8 cellular contexts compared by ENCODE assay signal in genomic region chr16:84277244-84277823, GRCh38. TPM values are rescaled to one million over a fixed set of nuclear protein-coding genes. Genes with fewer than 3 reads are reported as not detected.
DNase-seq lines count a peak whose midpoint lies in the region; ATAC-seq and TF ChIP-seq lines count a peak whose summit lies in the region.

No MANE protein-coding gene starts in this region.

- H3K4me1 Mint-ChIP-seq in T-helper 2 cell treated with Interferon-gamma antibody and Interleukin-4, amounts not matched to agents 5 μg/mL and 100 μg/mL, for 36 hours (ENCODE audit: low read depth), result no peaks in the 10 kb centered on the region

- no peaks in the 10 kb centered on the region for H3K4me1 ChIP-seq in DND-41 (ENCODE audit: insufficient read depth, low read length)
- H3K4me1 ChIP-seq in ascending aorta, result no peaks in the 10 kb centered on the region

- ATAC-seq in DND-41 (ENCODE audit: insufficient read depth, low read depth) (peak; percentile 82), HG03342 (IDR thresholded peaks at IDR 0.05; ENCODE audit: unreplicated experiment) (no peak), HG02610 (IDR thresholded peaks at IDR 0.05; ENCODE audit: unreplicated experiment) (no peak)

- no peak overlapping the region for H2AFZ ChIP-seq in DND-41 (ENCODE audit: low read depth, low read length)

- H3K27me3 ChIP-seq in DND-41 (ENCODE audit: insufficient read depth, low read length, poor library complexity), result no peaks in the 10 kb centered on the region
- no peaks in the 10 kb centered on the region for H3K27me3 ChIP-seq in ascending aorta

- no peaks in the 10 kb centered on the region for H3K9me3 ChIP-seq in DND-41 (ENCODE audit: insufficient read depth, low read length, severe bottlenecking)
- no peaks in the 10 kb centered on the region for H3K9me3 ChIP-seq in ascending aorta

- H3K36me3 ChIP-seq in DND-41 (ENCODE audit: insufficient read depth, low read length), result no peaks in the 10 kb centered on the region
- no peaks in the 10 kb centered on the region for H3K36me3 ChIP-seq in ascending aorta

- no peak overlapping the region for H3K27ac ChIP-seq in DND-41 (ENCODE audit: low read length)
- no peak overlapping the region for H3K27ac ChIP-seq in ascending aorta

- H3K4me3 Mint-ChIP-seq in T-helper 2 cell treated with Interferon-gamma antibody and Interleukin-4, amounts not matched to agents 5 μg/mL and 100 μg/mL, for 36 hours, result no peak overlapping the region

- H3K27me3 Mint-ChIP-seq in T-helper 2 cell treated with Interferon-gamma antibody and Interleukin-4, amounts not matched to agents 5 μg/mL and 100 μg/mL, for 36 hours (ENCODE audit: low read depth), result no peaks in the 10 kb centered on the region

- TF ChIP-seq CTCF in DND-41 (IDR thresholded peaks at IDR 0.05; ENCODE audit: borderline replicate concordance, extremely low read depth, low read length, poor library complexity, severe bottlenecking) (peak; percentile 86), ascending aorta (IDR thresholded peaks at IDR 0.05) (peak; percentile 66 to 77 (median 69))

- no peaks in the 10 kb centered on the region for H3K36me3 Mint-ChIP-seq in T-helper 2 cell treated with Interferon-gamma antibody and Interleukin-4, amounts not matched to agents 5 μg/mL and 100 μg/mL, for 36 hours (ENCODE audit: low read depth)

- no peak overlapping the region for H3K4me3 ChIP-seq in DND-41 (ENCODE audit: low read depth in 1 of 2, low read length in 2 of 2)
- no peak overlapping the region for H3K4me3 ChIP-seq in ascending aorta

- H3K9me3 Mint-ChIP-seq in T-helper 2 cell treated with Interferon-gamma antibody and Interleukin-4, amounts not matched to agents 5 μg/mL and 100 μg/mL, for 36 hours, result no peaks in the 10 kb centered on the region

- no peaks in the 10 kb centered on the region for H4K20me1 ChIP-seq in DND-41 (ENCODE audit: insufficient read depth, low read length)

- intact Hi-C loops in ascending aorta (cut with DNase I), result loop anchor here (1.0 kb wide), 1 partner anchor 31 kb away; no protein-coding TSS in a partner anchor

- no peak overlapping the region for H3K4me2 ChIP-seq in DND-41 (ENCODE audit: insufficient read depth, low read length)

- no peaks in the 10 kb centered on the region for H3K79me2 ChIP-seq in DND-41 (ENCODE audit: insufficient read depth, low read length)

- H3K27ac Mint-ChIP-seq in T-helper 2 cell treated with Interferon-gamma antibody and Interleukin-4, amounts not matched to agents 5 μg/mL and 100 μg/mL, for 36 hours, result no peak overlapping the region

- peak; percentile 53 for DNase-seq in DND-41
- peak; percentile 32 for DNase-seq in LHCN-M2 (ENCODE audit: low read depth)
- peak; percentile 58 for DNase-seq in T-helper 2 cell treated with Interferon-gamma antibody and Interleukin-4, amounts not matched to agents 5 μg/mL and 100 μg/mL, for 36 hours (ENCODE audit: low spot score)
- peak in 1 of 2 donors; percentile 70 for DNase-seq in ascending aorta (ENCODE audit: low spot score in 2 of 2)
- peak in 46 of 51 donors; percentile 3 to 85 (median 42) for DNase-seq in hypothalamus (lab: John Stamatoyannopoulos, UW)
- DNase-seq in stimulated activated CD4-positive, alpha-beta T cell treated with anti-CD3 and anti-CD28 coated beads, Interleukin-12 subunit alpha, Interleukin-12 subunit beta, amount 100 ng/mL, for 48 hours (ENCODE audit: low read depth in 2 of 3, low spot score in 1 of 3), result peak; percentile 26 to 73 (median 68)

- no peak overlapping the region for H3K9ac ChIP-seq in DND-41 (ENCODE audit: low read depth, low read length)

RNA-seq across cellular contexts. Expression of gene WFDC1, which starts 17.3 kb away (rescaled TPM):
- total RNA-seq in LHCN-M2 (2014; rRNA removed) (not detected in 2 replicates), ascending aorta (126 TPM)
- 0.06 TPM for polyA plus RNA-seq in LHCN-M2 (2012)

RNA-seq across cellular contexts. Expression of gene KCNG4, which starts 37.5 kb away (rescaled TPM):
- 0.06 TPM in 1 of 2 replicates, not detected in the other for total RNA-seq in LHCN-M2 (2014; rRNA removed)
- not detected for polyA plus RNA-seq in LHCN-M2 (2012)
- not detected for total RNA-seq in ascending aorta

Comparison
In these comparisons a context has a peak if more than half of its experiments do, and no peak if none do; other contexts are left out.
1. RNA of gene WFDC1, which starts 17.3 kb away (total RNA-seq): 126 TPM in ascending aorta (single experiment); not detected in LHCN-M2; every median in the first group is over 100 times any median in the second.